In genomic region chr2:181891258-181891965, GRCh38 we compare ENCODE assay signal across 8 cellular contexts. TPM values are rescaled to one million over a fixed set of nuclear protein-coding genes. Genes with fewer than 3 reads are reported as not detected.
DNase-seq lines count a peak whose midpoint lies in the region; ATAC-seq and TF ChIP-seq lines count a peak whose summit lies in the region.

TSS of gene ITPRID2 (plus strand) at chr2:181891730. CDS start at chr2:181892067, 337 bp downstream.

- H3K27me3 ChIP-seq in BJ (ENCODE audit: control insufficient read depth, insufficient read depth, low read length): no peaks in the 10 kb centered on the region

- TF ChIP-seq CTCF in BJ (IDR thresholded peaks at IDR 0.05; ENCODE audit: insufficient read depth, low read depth, low read length): no peak

- H3K36me3 ChIP-seq in BJ (ENCODE audit: control insufficient read depth, insufficient read depth, low read length): no peaks in the 10 kb centered on the region

- peaks cover 19% of the 10 kb centered on the region for H3K36me3 Mint-ChIP-seq in activated CD4-positive, alpha-beta memory T cell treated with anti-CD3 and anti-CD28 coated beads, Interleukin-2, amount 10 ng/mL, durations not matched to agents 7 days and 5 days (ENCODE audit: low read depth)

- H3K27ac Mint-ChIP-seq in activated CD4-positive, alpha-beta memory T cell treated with anti-CD3 and anti-CD28 coated beads, Interleukin-2, amount 10 ng/mL, durations not matched to agents 7 days and 5 days: peak within 1 kb of the TSS; percentile 82

- POLR2A ChIA-PET in BJ (lab: Charles Lee): interaction anchor here (0.6 kb wide), 1 partner anchor 660 kb away, joined by 3 read pairs; no protein-coding TSS in a partner anchor
- POLR2A ChIA-PET in activated CD4-positive, alpha-beta memory T cell treated with anti-CD3 and anti-CD28 coated beads, Interleukin-2, amount 10 ng/mL, durations not matched to agents 7 days and 5 days (lab: Charles Lee): interaction anchor here (0.9 to 2.1 kb wide), 8 partner anchors 8 to 910 kb away, joined by 3 to 8 read pairs (median 4); partner anchors contain the start of gene UBE2E3

- peaks cover 31% of the 10 kb centered on the region for H3K4me1 Mint-ChIP-seq in activated CD4-positive, alpha-beta memory T cell treated with anti-CD3 and anti-CD28 coated beads, Interleukin-2, amount 10 ng/mL, durations not matched to agents 7 days and 5 days

- peak within 1 kb of the TSS; percentile 90 for H3K4me3 ChIP-seq in BJ (ENCODE audit: low read depth, low read length)

- CTCF ChIA-PET in BJ (lab: Yijun Ruan, JAX): interaction anchor here (0.7 to 1.7 kb wide), 5 partner anchors 19 to 187 kb away, joined by 3 to 8 read pairs (median 3); no protein-coding TSS in a partner anchor
- CTCF ChIA-PET in activated CD4-positive, alpha-beta memory T cell treated with anti-CD3 and anti-CD28 coated beads, Interleukin-2, amount 10 ng/mL, durations not matched to agents 7 days and 5 days (lab: Charles Lee): interaction anchor here (0.5 to 4.1 kb wide), 4 partner anchors 13 to 552 kb away, joined by 3 to 29 read pairs (median 6); no protein-coding TSS in a partner anchor

- H3K27me3 Mint-ChIP-seq in activated CD4-positive, alpha-beta memory T cell treated with anti-CD3 and anti-CD28 coated beads, Interleukin-2, amount 10 ng/mL, durations not matched to agents 7 days and 5 days: peaks cover 29% of the 10 kb centered on the region

- DNase-seq in BJ (ENCODE audit: low read depth) (peak; percentile 38), NCI-H526 (lab: John Stamatoyannopoulos, UW) (peak; percentile 40 to 90), lung microvascular endothelial cell (ENCODE audit: low read depth in 2 of 2) (peak; percentile 94 to 95)
- peak; percentile 76 for DNase-seq in activated CD4-positive, alpha-beta memory T cell treated with anti-CD3 and anti-CD28 coated beads, Interleukin-2, amount 10 ng/mL, durations not matched to agents 7 days and 5 days
- DNase-seq in effector CD8-positive, alpha-beta T cell (lab: John Stamatoyannopoulos, UW): peak; percentile 33
- DNase-seq in stimulated activated CD4-positive, alpha-beta T cell treated with anti-CD3 and anti-CD28 coated beads, TNF-alpha, amount 100 ng/mL, for 4 hours (ENCODE audit: low read depth in 3 of 3): peak; percentile 31 to 44 (median 43)

- peak within 1 kb of the TSS; percentile 91 for H3K4me3 Mint-ChIP-seq in activated CD4-positive, alpha-beta memory T cell treated with anti-CD3 and anti-CD28 coated beads, Interleukin-2, amount 10 ng/mL, durations not matched to agents 7 days and 5 days

- no peaks in the 10 kb centered on the region for H3K9me3 Mint-ChIP-seq in activated CD4-positive, alpha-beta memory T cell treated with anti-CD3 and anti-CD28 coated beads, Interleukin-2, amount 10 ng/mL, durations not matched to agents 7 days and 5 days

- ATAC-seq in GM19035 (IDR thresholded peaks at IDR 0.05; ENCODE audit: unreplicated experiment) (peak; percentile 90), HG03342 (IDR thresholded peaks at IDR 0.05; ENCODE audit: unreplicated experiment) (peak; percentile 86)

RNA-seq across cellular contexts. Expression of gene ITPRID2, which starts in this region (rescaled TPM):
- 52.7 and 62.9 TPM in 2 replicates for polyA plus RNA-seq in BJ (2011; rRNA removed)
- polyA minus RNA-seq in BJ (2011; rRNA and poly(A)+ RNA removed): 52.7 and 79.8 TPM in 2 replicates
- total RNA-seq in activated CD4-positive, alpha-beta memory T cell treated with anti-CD3 and anti-CD28 coated beads, Interleukin-2, amount 10 ng/mL, durations not matched to agents 7 days and 5 days: 10 to 100 TPM; 53.0 to 53.2 TPM
- total RNA-seq in lung microvascular endothelial cell: 135 and 184 TPM in 2 replicates

Comparison
In these comparisons a context has a peak if more than half of its experiments do, and no peak if none do; other contexts are left out.
1. Peak in every context shown above with its lines: DNase-seq, ATAC-seq and H3K4me3 ChIP-seq.
2. DNase-seq: peak in every context shown above with its lines; median percentile 94 in lung microvascular endothelial cell; 76 in activated CD4-positive, alpha-beta memory T cell treated with anti-CD3 and anti-CD28 coated beads, Interleukin-2, amount 10 ng/mL, durations not matched to agents 7 days and 5 days; 65 in NCI-H526; 43 in stimulated activated CD4-positive, alpha-beta T cell treated with anti-CD3 and anti-CD28 coated beads, TNF-alpha, amount 100 ng/mL, for 4 hours; 38 in BJ; 33 in effector CD8-positive, alpha-beta T cell.